11 cellular contexts compared by ENCODE assay signal in the genomic region with DNA sequence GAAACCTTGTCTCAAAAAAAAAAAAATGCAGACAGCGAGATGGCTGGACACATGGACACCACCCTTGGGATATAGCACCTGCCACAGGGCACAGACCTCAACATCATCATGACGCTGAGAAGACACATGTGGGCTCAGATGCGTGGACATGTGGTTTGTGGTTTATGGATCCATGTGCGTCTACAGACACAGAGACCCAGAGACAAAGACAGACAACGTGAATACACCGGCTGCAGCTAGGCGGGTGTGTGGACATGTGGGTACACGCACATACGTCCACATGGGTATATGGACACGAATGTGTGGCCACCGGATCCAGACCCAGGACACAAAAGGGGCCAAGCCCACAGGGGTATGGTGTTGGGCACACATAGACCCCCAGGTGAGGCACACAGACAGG. TPM values are rescaled to one million over a fixed set of nuclear protein-coding genes. Genes with fewer than 3 reads are reported as not detected.
DNase-seq lines count a peak whose midpoint lies in the region; ATAC-seq and TF ChIP-seq lines count a peak whose summit lies in the region.
"Had no signal": no experiment of that assay in that cellular context is flagged by ENCODE, and none has a peak within 500 bp of the region (broad histone marks: within the 10 kb centered on the region; RNA-seq: fewer than 3 reads in every experiment).

No MANE protein-coding gene starts in this region.

- H3K27me3 ChIP-seq in lower lobe of right lung (ENCODE audit: low read depth) (no peaks in the 10 kb centered on the region), tibial artery (peaks cover 0 to 18% of the 10 kb centered on the region in 2 donors)

- H3K9me3 ChIP-seq in lower lobe of right lung: no peaks in the 10 kb centered on the region
- no peaks in the 10 kb centered on the region for H3K9me3 ChIP-seq in tibial artery

- H3K27ac ChIP-seq in lower lobe of right lung (peak overlapping the region; percentile 11), tibial artery (no peak overlapping the region)
- H3K27ac ChIP-seq: KMS-11 had no signal

- H3K4me1 ChIP-seq in lower lobe of right lung (no peaks in the 10 kb centered on the region), tibial artery (no peaks in the 10 kb centered on the region)

- no peaks in the 10 kb centered on the region for H3K36me3 ChIP-seq in lower lobe of right lung
- H3K36me3 ChIP-seq in tibial artery: no peaks in the 10 kb centered on the region

- ATAC-seq in lower lobe of right lung: no peak

- DNase-seq in stimulated activated CD4-positive, alpha-beta T cell treated with anti-CD3 and anti-CD28 coated beads, Interleukin-4, amount 100 ng/mL, for 24 hours: peak; percentile 43
- no peak for DNase-seq in stimulated activated CD4-positive, alpha-beta T cell treated with anti-CD3 and anti-CD28 coated beads, Interleukin-2, amount 100 ng/mL, for 48 hours
- peak; percentile 60 to 61 for DNase-seq in activated T-cell treated with anti-CD3 and anti-CD28 coated beads, Interleukin-2, amount 50 U/mL, for 48 hours
- DNase-seq in lower lobe of right lung (no peak), NCI-H1694 treated with DMSO at 0.1 percent for 48 hours (lab: John Stamatoyannopoulos, UW) (no peak), AML-193 (lab: John Stamatoyannopoulos, UW) (no peak), tibial artery (no peak), OCI-M1 (lab: John Stamatoyannopoulos, UW) (no peak)
- DNase-seq: right cardiac atrium had no signal

- intact Hi-C loops in lower lobe of right lung (cut with DNase I): no loop called here
- intact Hi-C loops in tibial artery (cut with DNase I; ENCODE audit: low total_unique reads): no loop called here

- TF ChIP-seq CTCF in lower lobe of right lung (IDR thresholded peaks at IDR 0.05): no peak
- TF ChIP-seq CTCF in tibial artery (IDR thresholded peaks at IDR 0.05): no peak

- H3K4me3 ChIP-seq in lower lobe of right lung: peak overlapping the region; percentile 44
- H3K4me3 ChIP-seq in tibial artery: no peak overlapping the region

RNA-seq across cellular contexts. Expression of gene TNFSF14, which starts 1.3 kb away (rescaled TPM):
- total RNA-seq in lower lobe of right lung: 3.3 TPM
- total RNA-seq: epithelial cell of proximal tubule had no signal

RNA-seq across cellular contexts. Expression of gene C3, which starts 51.8 kb away (rescaled TPM):
- total RNA-seq in lower lobe of right lung: 1,321 TPM

Comparison
In these comparisons a context has a peak if more than half of its experiments do, and no peak if none do; other contexts are left out.
1. DNase-seq: peak in stimulated activated CD4-positive, alpha-beta T cell treated with anti-CD3 and anti-CD28 coated beads, Interleukin-4, amount 100 ng/mL, for 24 hours (single experiment) and activated T-cell treated with anti-CD3 and anti-CD28 coated beads, Interleukin-2, amount 50 U/mL, for 48 hours (2 of 2); none in stimulated activated CD4-positive, alpha-beta T cell treated with anti-CD3 and anti-CD28 coated beads, Interleukin-2, amount 100 ng/mL, for 48 hours (0 of 2), lower lobe of right lung (single experiment), NCI-H1694 treated with DMSO at 0.1 percent for 48 hours (single experiment), AML-193 (0 of 2), tibial artery (0 of 2) and OCI-M1 (single experiment).